In the genomic region with DNA sequence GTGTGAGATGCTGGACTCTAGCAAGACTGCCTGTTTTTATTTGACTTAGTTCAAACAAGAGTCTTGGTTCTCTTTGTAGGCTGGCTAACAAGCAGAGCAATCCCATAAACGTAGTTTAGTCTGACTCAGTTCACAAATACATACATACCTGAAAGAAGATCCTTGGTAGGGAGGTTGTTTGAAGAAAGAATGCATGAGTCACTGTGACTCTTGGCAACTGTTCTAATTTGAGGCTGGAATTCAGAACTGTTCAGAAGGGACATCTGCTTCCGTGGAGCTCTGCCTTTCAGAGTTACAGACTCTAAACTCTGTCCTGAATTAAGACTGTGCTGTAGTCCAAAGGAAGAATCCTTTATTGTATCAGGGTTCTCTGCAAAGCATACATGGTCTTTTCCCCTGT, we compare ENCODE assay signal across 10 cellular contexts. TPM values are rescaled to one million over a fixed set of nuclear protein-coding genes. Genes with fewer than 3 reads are reported as not detected.
DNase-seq lines count a peak whose midpoint lies in the region; ATAC-seq and TF ChIP-seq lines count a peak whose summit lies in the region.
"Had no signal": no experiment of that assay in that cellular context is flagged by ENCODE, and none has a peak within 500 bp of the region (broad histone marks: within the 10 kb centered on the region; RNA-seq: fewer than 3 reads in every experiment).

No MANE protein-coding gene starts in this region.

- intact Hi-C loops in thyroid gland (cut with DNase I): no loop called here

- H3K27me3 ChIP-seq in brain microvascular endothelial cell (replicated peaks): no peaks in the 10 kb centered on the region
- no peaks in the 10 kb centered on the region for H3K27me3 ChIP-seq in kidney epithelial cell (ENCODE audit: control insufficient read depth, insufficient read depth, low read length)
- no peaks in the 10 kb centered on the region for H3K27me3 ChIP-seq in thyroid gland
- H3K27me3 ChIP-seq: BLaER1, tibial nerve had no signal

- TF ChIP-seq CTCF in brain microvascular endothelial cell (IDR thresholded peaks at IDR 0.05; ENCODE audit: low read depth, low read length, missing control alignments) (no peak), kidney epithelial cell (IDR thresholded peaks at IDR 0.05; ENCODE audit: insufficient read depth, low read length, poor library complexity, severe bottlenecking) (no peak), thyroid gland (IDR thresholded peaks at IDR 0.05) (no peak)

- ATAC-seq in HG03095 (IDR thresholded peaks at IDR 0.05; ENCODE audit: unreplicated experiment) (no peak), HG03342 (IDR thresholded peaks at IDR 0.05; ENCODE audit: unreplicated experiment) (no peak)

- H3K9me3 ChIP-seq in thyroid gland: no peaks in the 10 kb centered on the region
- H3K9me3 ChIP-seq: BLaER1, tibial nerve had no signal

- in situ Hi-C loops in brain microvascular endothelial cell (cut with HindIII; ENCODE audit: low pct_ligation_motif_present, low sequenced_read_pairs): no loop called here

- H3K4me3 ChIP-seq in brain microvascular endothelial cell (ENCODE audit: low read depth, low read length): no peak overlapping the region
- no peak overlapping the region for H3K4me3 ChIP-seq in kidney epithelial cell (ENCODE audit: low read depth, low read length)
- H3K4me3 ChIP-seq in thyroid gland (replicated peaks in 1 of 3): no peak overlapping the region
- H3K4me3 ChIP-seq: BLaER1, tibial nerve had no signal

- H3K27ac ChIP-seq in brain microvascular endothelial cell: peak overlapping the region; percentile 81
- H3K27ac ChIP-seq in thyroid gland: peak overlapping the region; percentile 40 to 89 (median 86)
- H3K27ac ChIP-seq: BLaER1 had no signal

- DNase-seq in NCI-H1694 treated with DMSO at 0.1 percent for 48 hours (lab: John Stamatoyannopoulos, UW) (peak; percentile 35), NCI-H1694 (lab: John Stamatoyannopoulos, UW) (no peak), brain microvascular endothelial cell (peak; percentile 94), kidney epithelial cell (ENCODE audit: low read depth) (peak; percentile 97), thyroid gland (peak; percentile 25 to 33), NCI-H345 treated with DMSO at 0.1 percent for 48 hours (lab: John Stamatoyannopoulos, UW; ENCODE audit: unreplicated experiment) (no peak)

- peaks cover 11 to 38% of the 10 kb centered on the region in 2 donors for H3K4me1 ChIP-seq in thyroid gland
- H3K4me1 ChIP-seq: BLaER1 had no signal

- no peaks in the 10 kb centered on the region for H3K36me3 ChIP-seq in brain microvascular endothelial cell (replicated peaks)
- H3K36me3 ChIP-seq in kidney epithelial cell (ENCODE audit: control insufficient read depth, insufficient read depth, low read length): no peaks in the 10 kb centered on the region
- H3K36me3 ChIP-seq in thyroid gland: no peaks in the 10 kb centered on the region

- TF ChIP-seq POLR2A in thyroid gland (IDR thresholded peaks at IDR 0.05): no peak

- 23 to 26% methylated on average over 2 of the region's 2 CpGs for WGBS in thyroid gland, 2 donors

RNA-seq across cellular contexts. Expression of a gene that starts 32.2 kb away (rescaled TPM):
- total RNA-seq in kidney epithelial cell (12.2 and 14.7 TPM in 2 replicates), thyroid gland (10 to 100 TPM; 37.8 to 85.8 (median 40.7) TPM)

RNA-seq across cellular contexts. Expression of a gene that starts 32.5 kb away (rescaled TPM):
- total RNA-seq in kidney epithelial cell (29.2 and 33.4 TPM in 2 replicates), thyroid gland (10 to 100 TPM; 32.3 to 55.3 (median 38.8) TPM)

Comparison
In these comparisons a context has a peak if more than half of its experiments do, and no peak if none do; other contexts are left out.
1. DNase-seq: peak in NCI-H1694 treated with DMSO at 0.1 percent for 48 hours (single experiment), brain microvascular endothelial cell (single experiment), kidney epithelial cell (single experiment) and thyroid gland (2 of 2); none in NCI-H1694 (single experiment) and NCI-H345 treated with DMSO at 0.1 percent for 48 hours (single experiment).